ENCODE assay signal across 8 cellular contexts in genomic region chr7:77727936-77728701, GRCh38. TPM values are rescaled to one million over a fixed set of nuclear protein-coding genes. Genes with fewer than 3 reads are reported as not detected.
DNase-seq lines count a peak whose midpoint lies in the region; TF ChIP-seq lines count a peak whose summit lies in the region.

No MANE protein-coding gene starts in this region.

- H3K27me3 Mint-ChIP-seq in mesothelial cell of epicardium (ENCODE audit: low read depth), result no peaks in the 10 kb centered on the region

- no peak for TF ChIP-seq CTCF in mesothelial cell of epicardium (IDR thresholded peaks at IDR 0.05; ENCODE audit: unreplicated experiment)
- TF ChIP-seq CTCF in colonic mucosa (IDR thresholded peaks at IDR 0.05), result no peak
- no peak for TF ChIP-seq CTCF in thyroid gland (IDR thresholded peaks at IDR 0.05)

- H3K9me3 ChIP-seq in colonic mucosa (no peaks in the 10 kb centered on the region), thyroid gland (no peaks in the 10 kb centered on the region)

- H3K4me3 Mint-ChIP-seq in mesothelial cell of epicardium, result no peak overlapping the region

- H3K9me3 Mint-ChIP-seq in mesothelial cell of epicardium, result no peaks in the 10 kb centered on the region

- no peak overlapping the region for H3K9ac ChIP-seq in colonic mucosa (ENCODE audit: low read depth in 2 of 2, low read length in 2 of 2)

- peaks cover 23% of the 10 kb centered on the region for H3K4me1 Mint-ChIP-seq in mesothelial cell of epicardium

- H3K4me3 ChIP-seq in colonic mucosa, result no peak overlapping the region
- H3K4me3 ChIP-seq in thyroid gland (replicated peaks in 1 of 3), result no peak overlapping the region

- no peak for TF ChIP-seq POLR2A in thyroid gland (IDR thresholded peaks at IDR 0.05)

- intact Hi-C loops in colonic mucosa (cut with DNase I) (no loop called here), thyroid gland (cut with DNase I) (no loop called here)

- H3K4me1 ChIP-seq in colonic mucosa (no peaks in the 10 kb centered on the region), thyroid gland (peaks cover 19 to 27% of the 10 kb centered on the region in 2 donors)

- H3K36me3 Mint-ChIP-seq in mesothelial cell of epicardium, result no peaks in the 10 kb centered on the region

- H3K27ac Mint-ChIP-seq in mesothelial cell of epicardium, result peak overlapping the region; percentile 91

- H3K27ac ChIP-seq in cingulate gyrus (ENCODE audit: low read depth, low read length) (peak overlapping the region; percentile 65), colonic mucosa (no peak overlapping the region), thyroid gland (peak overlapping the region in 1 of 3 donors; percentile 35)

- 35 to 36% methylated on average over 8 of the region's 8 CpGs for WGBS in thyroid gland, 2 donors

- H3K27me3 ChIP-seq in colonic mucosa (no peaks in the 10 kb centered on the region), thyroid gland (no peaks in the 10 kb centered on the region)

- H3K36me3 ChIP-seq in colonic mucosa (no peaks in the 10 kb centered on the region), thyroid gland (no peaks in the 10 kb centered on the region)

- DNase-seq in GM03348 (ENCODE audit: low spot score) (peak; percentile 43), NCI-H2196 (lab: John Stamatoyannopoulos, UW; ENCODE audit: unreplicated experiment) (peak; percentile 23), mesothelial cell of epicardium (ENCODE audit: low spot score in 2 of 2, unreplicated experiment in 2 of 2) (no peak), GDM1 (lab: John Stamatoyannopoulos, UW) (no peak), colonic mucosa (no peak), medulla oblongata (ENCODE audit: extremely low spot score) (no peak), thyroid gland (no peak)

RNA-seq across cellular contexts. Expression of gene RSBN1L, which starts 31.9 kb away (rescaled TPM):
- total RNA-seq in mesothelial cell of epicardium, result 23.4 to 26.7 TPM (median 26.5 TPM) in 3 replicates
- 10 to 100 TPM; 20.1 to 25.5 TPM for total RNA-seq in colonic mucosa
- 10 to 100 TPM; 30.6 to 43.9 (median 36.9) TPM for total RNA-seq in thyroid gland

Comparison
In these comparisons a context has a peak if more than half of its experiments do, and no peak if none do; other contexts are left out.
1. DNase-seq: peak in GM03348 (single experiment) and NCI-H2196 (single experiment); none in mesothelial cell of epicardium (0 of 2), GDM1 (single experiment), colonic mucosa (single experiment), medulla oblongata (single experiment) and thyroid gland (0 of 2).